ENCODE assay signal across 18 cellular contexts in the genomic region with DNA sequence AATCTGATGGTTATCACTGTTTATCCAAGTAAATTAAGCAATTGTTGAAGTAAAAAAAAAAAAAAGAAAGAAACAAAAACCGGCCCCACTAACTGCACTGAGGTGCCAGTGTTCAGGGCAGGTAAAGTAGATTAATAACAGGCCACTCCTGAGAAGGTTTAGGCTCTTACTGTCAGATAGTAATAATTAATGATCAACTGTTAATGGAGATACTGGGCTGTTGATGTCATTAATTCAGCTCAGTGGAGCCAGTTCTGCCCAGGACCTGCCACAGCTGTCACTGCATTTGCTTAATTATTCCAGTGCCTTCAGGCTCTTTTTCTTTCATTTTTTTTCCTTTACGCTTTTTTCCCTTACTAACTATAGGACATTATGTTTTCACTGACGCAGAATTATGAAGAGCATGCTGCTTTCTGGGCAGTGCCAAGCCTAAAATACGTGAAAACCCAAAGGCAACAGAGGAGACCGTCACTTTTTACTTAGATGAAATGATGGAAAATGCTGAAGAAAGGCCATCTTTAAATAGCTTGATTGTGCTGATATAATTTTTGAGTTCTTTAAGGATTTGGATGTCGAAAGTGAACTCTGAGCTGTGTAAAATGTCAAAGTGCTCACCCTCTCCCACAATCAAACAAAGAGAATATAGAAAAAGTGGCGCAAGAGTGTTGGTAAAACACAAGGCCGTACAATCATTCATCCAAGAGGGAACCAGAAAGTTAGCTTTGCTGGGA.
DNase-seq lines count a peak whose midpoint lies in the region; ATAC-seq, FAIRE-seq and TF ChIP-seq lines count a peak whose summit lies in the region.
"Had no signal": no experiment of that assay in that cellular context is flagged by ENCODE, and none has a peak within 500 bp of the region (broad histone marks: within the 10 kb centered on the region; RNA-seq: fewer than 3 reads in every experiment).

No MANE protein-coding gene starts in this region.

- intact Hi-C loops in thyroid gland (cut with DNase I), result no loop called here

- no peak overlapping the region for H3K4me3 Mint-ChIP-seq in effector memory CD8-positive, alpha-beta T cell
- H3K4me3 Mint-ChIP-seq: activated CD4-positive, alpha-beta T cell treated with anti-CD3 and anti-CD28 coated beads, Interleukin-2, amount 10 ng/mL, durations not matched to agents 7 days and 5 days; activated naive CD4-positive, alpha-beta T cell treated with anti-CD3 and anti-CD28 coated beads for 36 hours; B cell; dendritic cell treated with granulocyte-macrophage colony-stimulating factor and Interleukin-4, amounts not matched to agents 40 ng/mL and 50 ng/mL, for 4 days had no signal

- DNase-seq in NCI-H1694 (lab: John Stamatoyannopoulos, UW), result peak; percentile 70
- DNase-seq in thyroid gland, result no peak
- DNase-seq in effector memory CD8-positive, alpha-beta T cell, result no peak
- DNase-seq in SKM-1 treated with dmso at 0.1 percent for 144 hours (lab: John Stamatoyannopoulos, UW; ENCODE audit: unreplicated experiment), result no peak
- DNase-seq: activated CD4-positive, alpha-beta T cell treated with anti-CD3 and anti-CD28 coated beads, Interleukin-2, amount 10 ng/mL, durations not matched to agents 7 days and 5 days; activated naive CD4-positive, alpha-beta T cell treated with anti-CD3 and anti-CD28 coated beads for 36 hours; NK-92 treated with Interleukin-12 subunit alpha and Interleukin-12 subunit beta, amount 100 ng/mL, for 24 hours; nucleus accumbens; SHP77; small intestine had no signal

- H3K4me3 ChIP-seq in thyroid gland (replicated peaks in 1 of 3), result no peak overlapping the region

- no peak for ATAC-seq in SK-N-SH treated with all-trans-retinoic acid at 6 μM for 48 hours
- no peak for ATAC-seq in effector memory CD8-positive, alpha-beta T cell (replicated peaks)
- ATAC-seq in GM18517 (IDR thresholded peaks at IDR 0.05; ENCODE audit: unreplicated experiment), result no peak
- ATAC-seq: esophagus mucosa had no signal

- peak overlapping the region in 2 of 3 donors; percentile 31 to 35 for H3K27ac ChIP-seq in thyroid gland

- peaks cover 0 to 8% of the 10 kb centered on the region in 2 donors for H3K4me1 Mint-ChIP-seq in effector memory CD8-positive, alpha-beta T cell (ENCODE audit: low read depth in 2 of 2)
- H3K4me1 Mint-ChIP-seq: activated CD4-positive, alpha-beta T cell treated with anti-CD3 and anti-CD28 coated beads, Interleukin-2, amount 10 ng/mL, durations not matched to agents 7 days and 5 days; B cell had no signal

- H3K9me3 ChIP-seq in thyroid gland, result no peaks in the 10 kb centered on the region

- TF ChIP-seq CTCF in thyroid gland (IDR thresholded peaks at IDR 0.05), result no peak

- no peaks in the 10 kb centered on the region for H3K36me3 Mint-ChIP-seq in effector memory CD8-positive, alpha-beta T cell (ENCODE audit: insufficient read depth)

- H3K4me1 ChIP-seq in thyroid gland, result peaks cover 16 to 35% of the 10 kb centered on the region in 2 donors

- no peaks in the 10 kb centered on the region for H3K36me3 ChIP-seq in thyroid gland

- peaks cover 0 to 7% of the 10 kb centered on the region in 2 donors for H3K27me3 Mint-ChIP-seq in effector memory CD8-positive, alpha-beta T cell
- H3K27me3 Mint-ChIP-seq: B cell; dendritic cell treated with granulocyte-macrophage colony-stimulating factor and Interleukin-4, amounts not matched to agents 40 ng/mL and 50 ng/mL, for 4 days had no signal

- FAIRE-seq in islet of Langerhans (lab: Jason Lieb, UNC), result peak; percentile 84
- FAIRE-seq: D721Med, keratinocyte, small intestine had no signal

- no peak overlapping the region for H3K27ac Mint-ChIP-seq in effector memory CD8-positive, alpha-beta T cell
- H3K27ac Mint-ChIP-seq: activated CD4-positive, alpha-beta T cell treated with anti-CD3 and anti-CD28 coated beads, Interleukin-2, amount 10 ng/mL, durations not matched to agents 7 days and 5 days; activated naive CD4-positive, alpha-beta T cell treated with anti-CD3 and anti-CD28 coated beads for 36 hours; B cell; dendritic cell treated with granulocyte-macrophage colony-stimulating factor and Interleukin-4, amounts not matched to agents 40 ng/mL and 50 ng/mL, for 4 days had no signal

- whole genome bisulfite sequencing in thyroid gland, 2 donors, result 87 to 90% methylated on average over 8 of the region's 8 CpGs

- H3K27me3 ChIP-seq in thyroid gland, result no peaks in the 10 kb centered on the region

- no peak for TF ChIP-seq POLR2A in thyroid gland (IDR thresholded peaks at IDR 0.05)

- peaks cover 5 to 7% of the 10 kb centered on the region in 2 donors for H3K9me3 Mint-ChIP-seq in effector memory CD8-positive, alpha-beta T cell
- H3K9me3 Mint-ChIP-seq: activated CD4-positive, alpha-beta T cell treated with anti-CD3 and anti-CD28 coated beads, Interleukin-2, amount 10 ng/mL, durations not matched to agents 7 days and 5 days; activated naive CD4-positive, alpha-beta T cell treated with anti-CD3 and anti-CD28 coated beads for 36 hours had no signal

TF ChIP-seq in SK-N-SH treated with all-trans-retinoic acid at 6 μM for 48 hours, 23 proteins besides CTCF, POLR2A, EP300 and RAD21:
- TF ChIP-seq, protein P1, sequence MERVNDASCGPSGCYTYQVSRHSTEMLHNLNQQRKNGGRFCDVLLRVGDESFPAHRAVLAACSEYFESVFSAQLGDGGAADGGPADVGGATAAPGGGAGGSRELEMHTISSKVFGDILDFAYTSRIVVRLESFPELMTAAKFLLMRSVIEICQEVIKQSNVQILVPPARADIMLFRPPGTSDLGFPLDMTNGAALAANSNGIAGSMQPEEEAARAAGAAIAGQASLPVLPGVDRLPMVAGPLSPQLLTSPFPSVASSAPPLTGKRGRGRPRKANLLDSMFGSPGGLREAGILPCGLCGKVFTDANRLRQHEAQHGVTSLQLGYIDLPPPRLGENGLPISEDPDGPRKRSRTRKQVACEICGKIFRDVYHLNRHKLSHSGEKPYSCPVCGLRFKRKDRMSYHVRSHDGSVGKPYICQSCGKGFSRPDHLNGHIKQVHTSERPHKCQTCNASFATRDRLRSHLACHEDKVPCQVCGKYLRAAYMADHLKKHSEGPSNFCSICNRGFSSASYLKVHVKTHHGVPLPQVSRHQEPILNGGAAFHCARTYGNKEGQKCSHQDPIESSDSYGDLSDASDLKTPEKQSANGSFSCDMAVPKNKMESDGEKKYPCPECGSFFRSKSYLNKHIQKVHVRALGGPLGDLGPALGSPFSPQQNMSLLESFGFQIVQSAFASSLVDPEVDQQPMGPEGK (CRISPR knock-in tag; IDR thresholded peaks at IDR 0.05; ENCODE audit: borderline replicate concordance), result no peak
- TF ChIP-seq ISL1 (CRISPR knock-in tag; IDR thresholded peaks at IDR 0.05) (peak; percentile 50; the same call in 1 of the 2 replicates), TCF4 (CRISPR knock-in tag; IDR thresholded peaks at IDR 0.05; ENCODE audit: borderline replicate concordance) (peak; percentile 62; the same call in 1 of the 2 replicates)
